ENCODE assay signal across 19 cellular contexts in the genomic region with DNA sequence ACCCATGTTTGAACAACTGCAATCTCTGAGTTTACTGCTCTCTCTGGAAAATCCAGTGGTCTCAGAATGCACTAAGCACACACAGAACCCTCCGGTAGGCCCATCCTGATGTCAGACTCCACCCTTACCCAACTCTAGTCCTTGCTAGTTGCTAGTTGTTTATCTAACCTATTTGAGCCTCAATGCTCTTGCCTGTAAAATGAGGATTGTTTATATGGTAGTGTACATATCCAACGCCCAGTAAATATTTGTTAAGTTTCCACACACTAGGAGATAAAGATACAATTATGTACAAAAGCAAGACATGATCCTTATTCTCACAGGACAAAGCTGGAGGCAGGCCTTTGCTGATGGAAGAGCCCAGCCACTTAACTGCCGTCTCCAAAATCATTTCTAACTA.
DNase-seq lines count a peak whose midpoint lies in the region; ATAC-seq, FAIRE-seq and TF ChIP-seq lines count a peak whose summit lies in the region.
"Had no signal": no experiment of that assay in that cellular context is flagged by ENCODE, and none has a peak within 500 bp of the region (broad histone marks: within the 10 kb centered on the region; RNA-seq: fewer than 3 reads in every experiment).

No MANE protein-coding gene starts in this region.

- no peak for TF ChIP-seq EP300 in A549 (IDR thresholded peaks at IDR 0.05)
- no peak for TF ChIP-seq EP300 in esophagus muscularis mucosa (IDR thresholded peaks at IDR 0.05)

- H3K18ac ChIP-seq in IMR-90 (ENCODE audit: low read depth, low read length): no peak overlapping the region

- no peak overlapping the region for H3K23ac ChIP-seq in IMR-90 (ENCODE audit: low read depth, low read length)

- WGBS in A549 (ENCODE audit: missing lambda C conversion rate): 29% methylated on average over 3 of the region's 3 CpGs
- 100% methylated on average over 1 of the region's 3 CpGs; no CpG with 5 or more reads in 1 of the 2 experiments for WGBS in IMR-90 (ENCODE audit: extremely low coverage in 2 of 2, insufficient read length in 1 of 2), 2 experiments
- WGBS in esophagus muscularis mucosa: 80% methylated on average over 3 of the region's 3 CpGs
- WGBS in prostate gland: 62% methylated on average over 3 of the region's 3 CpGs

- H4K91ac ChIP-seq in IMR-90 (ENCODE audit: insufficient read depth, low read depth, low read length): no peak overlapping the region

- H2BK20ac ChIP-seq in IMR-90 (ENCODE audit: low read depth, low read length): 0 out of 2 replicates have a peak overlapping the region, but pooled peaks have one; percentile 26

- H3K36me3 Mint-ChIP-seq in activated T-helper 2 cell treated with anti-CD3 and anti-CD28 coated beads, Interferon-gamma antibody, Interleukin-2, Interleukin-4, amounts not matched to agents 10 μg/mL and 5 μg/mL and 100 μg/mL, durations not matched to agents 14 hours and 24 hours and 36 hours (ENCODE audit: low read depth): no peaks in the 10 kb centered on the region
- H3K36me3 Mint-ChIP-seq: CD4-positive, CD25-positive, alpha-beta regulatory T cell; CD8-positive, alpha-beta memory T cell had no signal

- no TSS peak for BruUV-seq in IMR-90 (replicated peaks; lab: Mats Ljungman, UMichigan)

- no peak overlapping the region for H3K4me3 Mint-ChIP-seq in activated T-helper 2 cell treated with anti-CD3 and anti-CD28 coated beads, Interferon-gamma antibody, Interleukin-2, Interleukin-4, amounts not matched to agents 10 μg/mL and 5 μg/mL and 100 μg/mL, durations not matched to agents 14 hours and 24 hours and 36 hours (ENCODE audit: low read depth)
- H3K4me3 Mint-ChIP-seq: B cell; CD4-positive, CD25-positive, alpha-beta regulatory T cell; CD8-positive, alpha-beta memory T cell; GM23338 had no signal

- in situ Hi-C loops in IMR-90 (cut with MboI; ENCODE audit: low sequenced_read_pairs): loop anchor here (25.0 kb wide), 1 partner anchor 430 kb away; a partner anchor contains a TSS

- CTCF ChIA-PET in A549 (lab: Yijun Ruan, JAX) (interaction anchor here (1.3 to 2.3 kb wide), 2 partner anchors 14 to 18 kb away, joined by 3 to 7 read pairs; no protein-coding TSS in a partner anchor), IMR-90 (lab: Yijun Ruan, JAX) (interaction anchor here (0.6 to 1.6 kb wide), 2 partner anchors 14 to 157 kb away, joined by 3 to 7 read pairs; no protein-coding TSS in a partner anchor)

- H3K36me3 ChIP-seq in IMR-90 (ENCODE audit: control insufficient read depth, insufficient read depth, low read length) (no peaks in the 10 kb centered on the region), esophagus muscularis mucosa (no peaks in the 10 kb centered on the region), prostate gland (no peaks in the 10 kb centered on the region), tibial artery (no peaks in the 10 kb centered on the region)
- H3K36me3 ChIP-seq: BLaER1 treated with 17β-estradiol and CSF1 and Interleukin-3, amounts not matched to agents 10 nM and 100 nM had no signal

- no peak for TF ChIP-seq CTCF in A549 (IDR thresholded peaks at IDR 0.05)
- TF ChIP-seq CTCF in IMR-90 (conservative IDR thresholded peaks at IDR 0.05; ENCODE audit: low read depth, low read length): no peak
- TF ChIP-seq CTCF in esophagus muscularis mucosa (IDR thresholded peaks at IDR 0.05): no peak
- TF ChIP-seq CTCF in prostate gland (IDR thresholded peaks at IDR 0.05): no peak
- TF ChIP-seq CTCF in tibial artery (IDR thresholded peaks at IDR 0.05): no peak

- TF ChIP-seq POLR2A in A549 (IDR thresholded peaks at IDR 0.05; ENCODE audit: low read length) (no peak), IMR-90 (IDR thresholded peaks at IDR 0.05; ENCODE audit: low read depth, low read length) (no peak), esophagus muscularis mucosa (IDR thresholded peaks at IDR 0.05; ENCODE audit: low read depth) (no peak), prostate gland (IDR thresholded peaks at IDR 0.05) (no peak)

- H2AK9ac ChIP-seq in IMR-90 (replicated peaks; ENCODE audit: low read depth, low read length, poor library complexity): no peak overlapping the region

- H3K79me1 ChIP-seq in IMR-90 (ENCODE audit: low read depth in 1 of 2, low read length in 2 of 2): no peaks in the 10 kb centered on the region

- H3K9me3 Mint-ChIP-seq in activated T-helper 2 cell treated with anti-CD3 and anti-CD28 coated beads, Interferon-gamma antibody, Interleukin-2, Interleukin-4, amounts not matched to agents 10 μg/mL and 5 μg/mL and 100 μg/mL, durations not matched to agents 14 hours and 24 hours and 36 hours: no peaks in the 10 kb centered on the region
- H3K9me3 Mint-ChIP-seq: CD4-positive, CD25-positive, alpha-beta regulatory T cell; CD8-positive, alpha-beta memory T cell; GM23338 had no signal

- TF ChIP-seq RAD21 in A549 (conservative IDR thresholded peaks at IDR 0.05 in 1 of 2, IDR thresholded peaks at IDR 0.05 in 1 of 2) (no peak), IMR-90 (IDR thresholded peaks at IDR 0.05; ENCODE audit: low read length) (no peak)

- no peak overlapping the region for H3K4me2 ChIP-seq in A549
- H3K4me2 ChIP-seq in IMR-90 (ENCODE audit: low read depth, low read length): no peak overlapping the region
- H3K4me2 ChIP-seq: BLaER1 treated with 17β-estradiol and CSF1 and Interleukin-3, amounts not matched to agents 10 nM and 100 nM; GM23338 had no signal

- intact Hi-C loops in IMR-90 (cut with micrococcal nuclease): no loop called here
- intact Hi-C loops in esophagus muscularis mucosa (cut with DNase I): no loop called here
- intact Hi-C loops in prostate gland (cut with DNase I): no loop called here
- intact Hi-C loops in activated T-helper 2 cell treated with anti-CD3 and anti-CD28 coated beads, Interferon-gamma antibody, Interleukin-2, Interleukin-4, amounts not matched to agents 10 μg/mL and 5 μg/mL and 100 μg/mL, durations not matched to agents 14 hours and 24 hours and 36 hours (cut with micrococcal nuclease): no loop called here
- intact Hi-C loops in tibial artery (cut with DNase I; ENCODE audit: low total_unique reads): no loop called here

- no peak overlapping the region for H2BK120ac ChIP-seq in IMR-90 (ENCODE audit: low read depth, low read length)

- peak in 1 of 2 experiments; percentile 63; a peak in 3 of 6 replicates for ATAC-seq in A549
- no peak for ATAC-seq in IMR-90 (ENCODE audit: low read depth)
- ATAC-seq: GM23338 had no signal

- dilution Hi-C loops in IMR-90 (cut with HindIII; ENCODE audit: low sequenced_read_pairs, unreplicated experiment): no loop called here

- no peak overlapping the region for H3K27ac ChIP-seq in A549
- no peak overlapping the region for H3K27ac ChIP-seq in IMR-90 (ENCODE audit: insufficient read depth, low read length)
- no peak overlapping the region for H3K27ac ChIP-seq in esophagus muscularis mucosa (replicated peaks in 1 of 4)
- peak overlapping the region in 1 of 2 donors; percentile 58 for H3K27ac ChIP-seq in prostate gland
- no peak overlapping the region for H3K27ac ChIP-seq in tibial artery
- H3K27ac ChIP-seq: BLaER1 treated with 17β-estradiol and CSF1 and Interleukin-3, amounts not matched to agents 10 nM and 100 nM had no signal

- H3K9me3 ChIP-seq in A549 (no peaks in the 10 kb centered on the region), IMR-90 (ENCODE audit: control insufficient read depth, insufficient read depth, low read length) (no peaks in the 10 kb centered on the region), esophagus muscularis mucosa (no peaks in the 10 kb centered on the region), prostate gland (no peaks in the 10 kb centered on the region), tibial artery (no peaks in the 10 kb centered on the region)
- H3K9me3 ChIP-seq: BLaER1 treated with 17β-estradiol and CSF1 and Interleukin-3, amounts not matched to agents 10 nM and 100 nM had no signal

- no peak overlapping the region for H2BK15ac ChIP-seq in IMR-90 (ENCODE audit: low read depth, low read length)

- H3K14ac ChIP-seq in IMR-90 (replicated peaks; ENCODE audit: low read depth, low read length): no peak overlapping the region

- H3K56ac ChIP-seq in IMR-90 (ENCODE audit: extremely low read depth, insufficient read depth, low read length): no peak overlapping the region; the same call in 1 of the 2 replicates

- POLR2A ChIA-PET in A549 (lab: Yijun Ruan, JAX) (no interaction called here), IMR-90 (lab: Charles Lee; ENCODE audit: unreplicated experiment) (no interaction called here)

- H2BK5ac ChIP-seq in IMR-90 (ENCODE audit: low read depth, low read length, poor library complexity, severe bottlenecking): no peak overlapping the region

- no peak overlapping the region; the same call in 1 of the 2 replicates for H3K4ac ChIP-seq in IMR-90 (ENCODE audit: low read depth, low read length)

- H2AFZ ChIP-seq in IMR-90 (replicated peaks; ENCODE audit: low read length, poor library complexity): no peak overlapping the region
- H2AFZ ChIP-seq: GM23338 had no signal

- H2AK5ac ChIP-seq in IMR-90 (ENCODE audit: low read depth, low read length): no peak overlapping the region

- H3K9me1 ChIP-seq in IMR-90 (ENCODE audit: insufficient read depth, low read length): peaks cover 3% of the 10 kb centered on the region; the same call in 1 of the 2 replicates

- H3K27me3 Mint-ChIP-seq in activated T-helper 2 cell treated with anti-CD3 and anti-CD28 coated beads, Interferon-gamma antibody, Interleukin-2, Interleukin-4, amounts not matched to agents 10 μg/mL and 5 μg/mL and 100 μg/mL, durations not matched to agents 14 hours and 24 hours and 36 hours (ENCODE audit: low read depth): peaks cover 2% of the 10 kb centered on the region

- no peaks in the 10 kb centered on the region for H3K27me3 ChIP-seq in IMR-90 (ENCODE audit: control insufficient read depth, insufficient read depth, low read length)
- no peaks in the 10 kb centered on the region for H3K27me3 ChIP-seq in esophagus muscularis mucosa
- no peaks in the 10 kb centered on the region for H3K27me3 ChIP-seq in prostate gland (replicated peaks; ENCODE audit: insufficient read depth)
- H3K27me3 ChIP-seq in tibial artery: no peaks in the 10 kb centered on the region
- H3K27me3 ChIP-seq: BLaER1 treated with 17β-estradiol and CSF1 and Interleukin-3, amounts not matched to agents 10 nM and 100 nM had no signal

- H4K8ac ChIP-seq in IMR-90 (ENCODE audit: low read depth in 2 of 2, low read length in 2 of 2): no peak overlapping the region

- no peak overlapping the region for H3K9ac ChIP-seq in IMR-90 (ENCODE audit: low read depth, low read length)
- H3K9ac ChIP-seq: BLaER1 treated with 17β-estradiol and CSF1 and Interleukin-3, amounts not matched to agents 10 nM and 100 nM had no signal

- H4K20me1 ChIP-seq in IMR-90 (ENCODE audit: insufficient read depth, low read length): no peaks in the 10 kb centered on the region
- H4K20me1 ChIP-seq: BLaER1 treated with 17β-estradiol and CSF1 and Interleukin-3, amounts not matched to agents 10 nM and 100 nM had no signal

- H3K27ac Mint-ChIP-seq in activated T-helper 2 cell treated with anti-CD3 and anti-CD28 coated beads, Interferon-gamma antibody, Interleukin-2, Interleukin-4, amounts not matched to agents 10 μg/mL and 5 μg/mL and 100 μg/mL, durations not matched to agents 14 hours and 24 hours and 36 hours: no peak overlapping the region
- H3K27ac Mint-ChIP-seq: B cell; CD4-positive, CD25-positive, alpha-beta regulatory T cell; GM23338 had no signal

- DNase-seq in A549 (ENCODE audit: low read depth in 1 of 2, low spot score in 1 of 2): peak in 1 of 2 experiments; percentile 37
- no peak for DNase-seq in IMR-90
- DNase-seq in esophagus muscularis mucosa (ENCODE audit: extremely low spot score): peak; percentile 72
- DNase-seq in prostate gland (ENCODE audit: low spot score): peak; percentile 36
- DNase-seq in EL: no peak
- DNase-seq in activated T-helper 2 cell treated with anti-CD3 and anti-CD28 coated beads, Interferon-gamma antibody, Interleukin-2, Interleukin-4, amounts not matched to agents 10 μg/mL and 5 μg/mL and 100 μg/mL, durations not matched to agents 14 hours and 24 hours and 36 hours (ENCODE audit: low spot score): no peak
- DNase-seq in tibial artery: no peak
- DNase-seq: 8988T; CD4-positive, CD25-positive, alpha-beta regulatory T cell; CD8-positive, alpha-beta memory T cell; COR-L47; DMS 273 treated with DMSO at 0.1 percent for 48 hours; GDM1; HCEC 1CT had no signal

- no peaks in the 10 kb centered on the region for H3K4me1 Mint-ChIP-seq in activated T-helper 2 cell treated with anti-CD3 and anti-CD28 coated beads, Interferon-gamma antibody, Interleukin-2, Interleukin-4, amounts not matched to agents 10 μg/mL and 5 μg/mL and 100 μg/mL, durations not matched to agents 14 hours and 24 hours and 36 hours (ENCODE audit: low read depth)
- H3K4me1 Mint-ChIP-seq: B cell; CD4-positive, CD25-positive, alpha-beta regulatory T cell; CD8-positive, alpha-beta memory T cell had no signal

- peaks cover 40% of the 10 kb centered on the region for H3K4me1 ChIP-seq in A549
- peaks cover 10% of the 10 kb centered on the region for H3K4me1 ChIP-seq in IMR-90 (ENCODE audit: control insufficient read depth, insufficient read depth, low read length)
- peaks cover 9 to 13% (median 11%) of the 10 kb centered on the region in 4 donors for H3K4me1 ChIP-seq in esophagus muscularis mucosa
- H3K4me1 ChIP-seq in prostate gland (replicated peaks): peaks cover 4% of the 10 kb centered on the region
- peaks cover 0 to 21% (median 12%) of the 10 kb centered on the region in 4 donors for H3K4me1 ChIP-seq in tibial artery
- H3K4me1 ChIP-seq: BLaER1 treated with 17β-estradiol and CSF1 and Interleukin-3, amounts not matched to agents 10 nM and 100 nM had no signal

- H3K4me3 ChIP-seq in A549 (no peak overlapping the region), IMR-90 (ENCODE audit: insufficient read depth, low read depth, low read length) (no peak overlapping the region), esophagus muscularis mucosa (no peak overlapping the region), prostate gland (no peak overlapping the region), tibial artery (no peak overlapping the region)
- H3K4me3 ChIP-seq: BLaER1 treated with 17β-estradiol and CSF1 and Interleukin-3, amounts not matched to agents 10 nM and 100 nM; GM23338 had no signal

- no peak overlapping the region for H4K5ac ChIP-seq in IMR-90 (ENCODE audit: low read depth, low read length)

- no peak for FAIRE-seq in A549 (lab: Jason Lieb, UNC)
- FAIRE-seq: H54, HTR-8/SVneo had no signal

Comparison
In these comparisons a context has a peak if more than half of its experiments do, and no peak if none do; other contexts are left out.
1. DNase-seq: peak in esophagus muscularis mucosa (single experiment) and prostate gland (single experiment); none in IMR-90 (single experiment), EL (single experiment), activated T-helper 2 cell treated with anti-CD3 and anti-CD28 coated beads, Interferon-gamma antibody, Interleukin-2, Interleukin-4, amounts not matched to agents 10 μg/mL and 5 μg/mL and 100 μg/mL, durations not matched to agents 14 hours and 24 hours and 36 hours (single experiment) and tibial artery (0 of 2).